ENCODE assay signal across 8 cellular contexts in genomic region chr20:58179432-58180099, GRCh38. TPM values are rescaled to one million over a fixed set of nuclear protein-coding genes. Genes with fewer than 3 reads are reported as not detected.
DNase-seq lines count a peak whose midpoint lies in the region; ATAC-seq and TF ChIP-seq lines count a peak whose summit lies in the region.

No MANE protein-coding gene starts in this region.

- H3K79me2 ChIP-seq in hepatocyte: no peaks in the 10 kb centered on the region

- 7% methylated on average over 24 of the region's 46 CpGs for WGBS in hepatocyte (ENCODE audit: low lambda C conversion rate, missing lambda C conversion rate)
- 1 to 2% methylated on average over 46 of the region's 46 CpGs for WGBS in sigmoid colon, 2 donors

- H3K4me2 ChIP-seq in hepatocyte: peak overlapping the region; percentile 84

- no peaks in the 10 kb centered on the region for H3K36me3 ChIP-seq in hepatocyte (replicated peaks; ENCODE audit: insufficient read depth, low read depth)
- H3K36me3 ChIP-seq in sigmoid colon: no peaks in the 10 kb centered on the region

- no peaks in the 10 kb centered on the region for H4K20me1 ChIP-seq in hepatocyte (ENCODE audit: insufficient read depth, poor library complexity, severe bottlenecking)

- H3K4me3 Mint-ChIP-seq in T-helper 2 cell treated with Interferon-gamma antibody and Interleukin-4, amounts not matched to agents 5 μg/mL and 100 μg/mL, for 36 hours: peak overlapping the region; percentile 59

- peaks cover 3% of the 10 kb centered on the region for H3K9me3 Mint-ChIP-seq in T-helper 2 cell treated with Interferon-gamma antibody and Interleukin-4, amounts not matched to agents 5 μg/mL and 100 μg/mL, for 36 hours

- ATAC-seq in HG02973 (IDR thresholded peaks at IDR 0.05; ENCODE audit: unreplicated experiment): no peak
- ATAC-seq in HG03565 (IDR thresholded peaks at IDR 0.05; ENCODE audit: unreplicated experiment): no peak

- TF ChIP-seq POLR2A in sigmoid colon (IDR thresholded peaks at IDR 0.05): no peak

- H3K36me3 Mint-ChIP-seq in T-helper 2 cell treated with Interferon-gamma antibody and Interleukin-4, amounts not matched to agents 5 μg/mL and 100 μg/mL, for 36 hours (ENCODE audit: low read depth): no peaks in the 10 kb centered on the region

- peak; percentile 92 for TF ChIP-seq CTCF in GM12873 (IDR thresholded peaks at IDR 0.05; ENCODE audit: insufficient read depth, low read depth, low read length, missing control alignments)
- TF ChIP-seq CTCF in hepatocyte (IDR thresholded peaks at IDR 0.05; ENCODE audit: poor library complexity): peak; percentile 94
- TF ChIP-seq CTCF in sigmoid colon (IDR thresholded peaks at IDR 0.05): peak; percentile 82 to 97 (median 88)

- H3K27me3 ChIP-seq in hepatocyte (peaks cover 16% of the 10 kb centered on the region), sigmoid colon (peaks cover 0 to 10% (median 0%) of the 10 kb centered on the region in 3 donors)

- H3K27me3 Mint-ChIP-seq in T-helper 2 cell treated with Interferon-gamma antibody and Interleukin-4, amounts not matched to agents 5 μg/mL and 100 μg/mL, for 36 hours (ENCODE audit: low read depth): peaks cover 11% of the 10 kb centered on the region

- peaks cover 12% of the 10 kb centered on the region for H3K4me1 ChIP-seq in hepatocyte (ENCODE audit: insufficient read depth)
- peaks cover 0 to 20% (median 13%) of the 10 kb centered on the region in 4 donors for H3K4me1 ChIP-seq in sigmoid colon

- no peak for TF ChIP-seq EP300 in sigmoid colon (IDR thresholded peaks at IDR 0.05)

- H2AFZ ChIP-seq in hepatocyte: peak overlapping the region; percentile 60

- no peaks in the 10 kb centered on the region for H3K9me3 ChIP-seq in hepatocyte (ENCODE audit: low read depth)
- H3K9me3 ChIP-seq in sigmoid colon: peaks cover 0 to 7% (median 2%) of the 10 kb centered on the region in 4 donors

- H3K4me1 Mint-ChIP-seq in T-helper 2 cell treated with Interferon-gamma antibody and Interleukin-4, amounts not matched to agents 5 μg/mL and 100 μg/mL, for 36 hours (ENCODE audit: low read depth): no peaks in the 10 kb centered on the region

- no peaks in the 10 kb centered on the region for H3K9me2 ChIP-seq in hepatocyte (replicated peaks; ENCODE audit: insufficient read depth)

- H3K27ac ChIP-seq in hepatocyte (no peak overlapping the region), sigmoid colon (no peak overlapping the region)

- DNase-seq in Jurkat, Clone E6-1 (ENCODE audit: low read depth, low spot score): peak; percentile 52
- peak; percentile 61 for DNase-seq in T-helper 2 cell treated with Interferon-gamma antibody and Interleukin-4, amounts not matched to agents 5 μg/mL and 100 μg/mL, for 36 hours (ENCODE audit: low spot score)
- DNase-seq in anterior cingulate cortex (lab: John Stamatoyannopoulos, UW) (peak in 50 of 58 donors; percentile 3 to 76 (median 27)), hepatocyte (ENCODE audit: low spot score) (peak; percentile 77), sigmoid colon (peak; percentile 73)

- intact Hi-C loops in sigmoid colon (cut with DNase I): loop anchor here (1.0 to 5.0 kb wide), 2 partner anchors 92 to 525 kb away; no protein-coding TSS in a partner anchor

- H3K27ac Mint-ChIP-seq in T-helper 2 cell treated with Interferon-gamma antibody and Interleukin-4, amounts not matched to agents 5 μg/mL and 100 μg/mL, for 36 hours: no peak overlapping the region

- peak overlapping the region; percentile 54 for H3K4me3 ChIP-seq in Jurkat, Clone E6-1 (ENCODE audit: low read length)
- H3K4me3 ChIP-seq in hepatocyte: no peak overlapping the region
- H3K4me3 ChIP-seq in sigmoid colon: peak overlapping the region in 3 of 4 donors; percentile 12 to 30 (median 25)

RNA-seq across cellular contexts. Expression of gene ANKRD60, which starts 48.9 kb away (rescaled TPM):
- not detected for polyA plus RNA-seq in Jurkat, Clone E6-1 (2012; ENCODE audit: insufficient read depth, insufficient read length)
- not detected in 2 replicates for total RNA-seq in hepatocyte
- polyA plus RNA-seq in hepatocyte: not detected in 2 replicates
- under 1 TPM in 1 of 4 donors, not detected in 3; 0.82 TPM for total RNA-seq in sigmoid colon
- not detected for polyA plus RNA-seq in sigmoid colon

Comparison
In these comparisons a context has a peak if more than half of its experiments do, and no peak if none do; other contexts are left out.
1. DNase-seq: peak in every context shown above with its lines; median percentile 77 in hepatocyte; 73 in sigmoid colon; 61 in T-helper 2 cell treated with Interferon-gamma antibody and Interleukin-4, amounts not matched to agents 5 μg/mL and 100 μg/mL, for 36 hours; 52 in Jurkat, Clone E6-1; 27 in anterior cingulate cortex.